Comparison of ENCODE assay signal across 8 cellular contexts in the genomic region with DNA sequence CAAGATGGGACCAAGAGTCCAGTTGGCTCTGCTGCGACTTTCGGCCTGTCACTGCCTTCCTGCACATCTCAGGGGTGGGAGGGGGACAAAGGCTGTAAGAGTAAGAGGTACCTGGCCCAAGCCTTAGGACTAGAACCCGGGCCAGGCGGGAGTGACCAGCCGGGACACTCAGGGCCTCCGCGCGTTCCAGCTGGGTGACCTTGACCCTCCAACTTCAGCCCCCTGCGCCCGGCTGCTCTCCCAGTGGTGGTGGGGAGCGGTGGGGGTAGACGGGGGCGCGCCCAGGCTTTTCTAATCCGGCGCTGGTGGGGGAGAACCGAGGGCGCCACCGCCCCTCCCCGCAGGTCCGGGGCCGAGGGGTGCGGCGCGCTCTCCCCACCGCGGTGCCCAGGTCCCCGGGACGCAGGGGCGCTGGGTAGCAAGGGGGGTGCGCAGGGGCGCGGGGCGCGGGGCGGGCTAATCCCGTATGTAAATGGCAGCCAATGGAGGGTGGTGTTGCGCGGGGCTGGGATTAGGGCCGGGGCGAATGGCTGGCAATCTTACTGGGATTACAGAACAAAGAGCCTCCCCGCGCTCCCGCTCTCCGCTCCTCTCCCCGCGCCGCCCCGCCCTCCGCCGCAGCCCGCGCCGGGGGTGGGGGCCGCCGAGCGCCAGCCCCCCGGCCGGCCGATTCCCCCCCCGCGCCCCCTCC. TPM values are rescaled to one million over a fixed set of nuclear protein-coding genes. Genes with fewer than 3 reads are reported as not detected.
A peak's percentile ranks its signal among the peaks of the same experiment; 100 is the strongest.
DNase-seq lines count a peak whose midpoint lies in the region; ATAC-seq and TF ChIP-seq lines count a peak whose summit lies in the region.

A gene with protein sequence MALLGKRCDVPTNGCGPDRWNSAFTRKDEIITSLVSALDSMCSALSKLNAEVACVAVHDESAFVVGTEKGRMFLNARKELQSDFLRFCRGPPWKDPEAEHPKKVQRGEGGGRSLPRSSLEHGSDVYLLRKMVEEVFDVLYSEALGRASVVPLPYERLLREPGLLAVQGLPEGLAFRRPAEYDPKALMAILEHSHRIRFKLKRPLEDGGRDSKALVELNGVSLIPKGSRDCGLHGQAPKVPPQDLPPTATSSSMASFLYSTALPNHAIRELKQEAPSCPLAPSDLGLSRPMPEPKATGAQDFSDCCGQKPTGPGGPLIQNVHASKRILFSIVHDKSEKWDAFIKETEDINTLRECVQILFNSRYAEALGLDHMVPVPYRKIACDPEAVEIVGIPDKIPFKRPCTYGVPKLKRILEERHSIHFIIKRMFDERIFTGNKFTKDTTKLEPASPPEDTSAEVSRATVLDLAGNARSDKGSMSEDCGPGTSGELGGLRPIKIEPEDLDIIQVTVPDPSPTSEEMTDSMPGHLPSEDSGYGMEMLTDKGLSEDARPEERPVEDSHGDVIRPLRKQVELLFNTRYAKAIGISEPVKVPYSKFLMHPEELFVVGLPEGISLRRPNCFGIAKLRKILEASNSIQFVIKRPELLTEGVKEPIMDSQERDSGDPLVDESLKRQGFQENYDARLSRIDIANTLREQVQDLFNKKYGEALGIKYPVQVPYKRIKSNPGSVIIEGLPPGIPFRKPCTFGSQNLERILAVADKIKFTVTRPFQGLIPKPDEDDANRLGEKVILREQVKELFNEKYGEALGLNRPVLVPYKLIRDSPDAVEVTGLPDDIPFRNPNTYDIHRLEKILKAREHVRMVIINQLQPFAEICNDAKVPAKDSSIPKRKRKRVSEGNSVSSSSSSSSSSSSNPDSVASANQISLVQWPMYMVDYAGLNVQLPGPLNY (plus strand): TSS at position 586 of the 691 bp plus-strand sequence. CDS start 54,175 bp downstream, outside the sequence.

- DNase-seq in DMS79 (lab: John Stamatoyannopoulos, UW) = peak; percentile 61
- DNase-seq in Kasumi-1 (lab: John Stamatoyannopoulos, UW) = peak; percentile 66 to 71
- DNase-seq in RPMI8226 = peak; percentile 59
- peak in 3 of 4 experiments; percentile 14 to 57 (median 33) for DNase-seq in activated naive CD4-positive, alpha-beta T cell (lab: John Stamatoyannopoulos, UW)
- peak; percentile 60 for DNase-seq in fibroblast of the conjunctiva (ENCODE audit: low read depth)
- DNase-seq in natural killer cell = no peak
- DNase-seq in suprapubic skin (ENCODE audit: low spot score in 2 of 2) = peak in 1 of 2 donors; percentile 84

- no peaks in the 10 kb centered on the region for H3K36me3 ChIP-seq in suprapubic skin

- H3K9me3 Mint-ChIP-seq in natural killer cell = no peaks in the 10 kb centered on the region

- no peaks in the 10 kb centered on the region for H3K27me3 ChIP-seq in suprapubic skin

- no peak for TF ChIP-seq CTCF in natural killer cell (IDR thresholded peaks at IDR 0.05)
- no peak for TF ChIP-seq CTCF in suprapubic skin (IDR thresholded peaks at IDR 0.05)

- 0% methylated on average over 4 of the region's 62 CpGs for WGBS in suprapubic skin

- peak within 1 kb of the TSS; percentile 80 for H3K27ac ChIP-seq in suprapubic skin

- TF ChIP-seq EP300 in suprapubic skin (IDR thresholded peaks at IDR 0.05) = no peak

- TF ChIP-seq POLR2A in suprapubic skin (IDR thresholded peaks at IDR 0.05) = no peak

- peaks cover 7 to 8% of the 10 kb centered on the region in 2 donors for H3K4me1 Mint-ChIP-seq in natural killer cell

- peaks cover 33% of the 10 kb centered on the region for H3K4me1 ChIP-seq in suprapubic skin

- no peaks in the 10 kb centered on the region for H3K9me3 ChIP-seq in suprapubic skin

- no peaks in the 10 kb centered on the region for H3K36me3 Mint-ChIP-seq in natural killer cell

- H3K4me3 ChIP-seq in suprapubic skin = peak within 1 kb of the TSS; percentile 83

- H3K4me3 Mint-ChIP-seq in natural killer cell = peak within 1 kb of the TSS; percentile 61

- no peak within 1 kb of the TSS for H3K27ac Mint-ChIP-seq in natural killer cell

- ATAC-seq in natural killer cell (peak in 2 of 3 donors; percentile 29 to 41), GM18867 (IDR thresholded peaks at IDR 0.05; ENCODE audit: unreplicated experiment) (no peak)

- intact Hi-C loops in natural killer cell (cut with micrococcal nuclease) = no loop called here

- peaks cover 8 to 27% of the 10 kb centered on the region in 2 donors for H3K27me3 Mint-ChIP-seq in natural killer cell (ENCODE audit: low read depth in 2 of 2)

RNA-seq across cellular contexts. Expression of the gene that starts here (rescaled TPM):
- total RNA-seq in natural killer cell (not detected), suprapubic skin (10 to 100 TPM; 23.1 to 41.2 (median 25.0) TPM)

Comparison
In these comparisons a context has a peak if more than half of its experiments do, and no peak if none do; other contexts are left out.
1. RNA of the gene that starts here (total RNA-seq): 23.1 to 41.2 TPM in suprapubic skin; not detected in natural killer cell; every median in the first group is over 10 times any median in the second.
2. Peak in ATAC-seq in natural killer cell; RNA of the gene not detected or under 1 TPM.